Comparison of ENCODE assay signal across 8 cellular contexts in the genomic region with DNA sequence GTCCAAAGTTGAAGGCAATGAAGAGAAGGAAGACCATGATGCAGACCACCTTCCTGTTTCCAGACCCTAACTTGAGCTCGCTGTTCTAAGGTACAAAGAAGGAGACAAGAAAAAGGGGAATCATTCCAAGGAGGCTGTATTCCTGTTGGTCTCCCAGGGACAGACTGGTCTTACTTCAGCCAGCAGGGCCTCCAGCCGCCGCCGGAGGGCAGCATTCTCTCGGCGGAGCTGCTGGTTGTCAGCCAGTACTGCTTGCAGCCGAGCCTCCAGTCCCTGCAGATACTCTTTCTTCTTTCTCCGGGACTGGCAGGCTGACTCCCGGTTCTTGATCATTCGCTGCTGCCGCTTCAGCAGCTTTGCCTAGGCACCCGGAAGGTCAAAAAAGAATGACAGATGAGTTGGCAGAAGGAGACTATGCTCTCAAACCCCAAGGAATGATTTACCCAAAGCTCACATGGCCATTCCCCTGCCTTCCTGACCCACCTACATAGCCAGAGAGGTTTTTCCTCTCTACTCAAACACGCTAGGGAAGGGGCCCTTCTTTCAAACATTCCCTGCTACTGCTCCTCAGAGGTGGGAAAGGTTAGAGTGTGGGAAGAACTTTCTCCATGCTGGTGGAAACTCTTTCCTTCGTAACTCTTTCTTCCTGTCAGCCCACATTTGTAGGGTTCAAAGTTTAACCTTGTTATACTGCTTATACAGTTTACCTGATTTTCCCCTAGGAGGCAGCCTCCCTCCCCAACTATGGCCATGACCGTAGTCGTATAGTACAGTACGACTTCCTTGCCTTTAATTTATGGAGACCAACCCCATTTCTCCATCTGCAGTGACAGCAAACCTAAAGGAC. TPM values are rescaled to one million over a fixed set of nuclear protein-coding genes. Genes with fewer than 3 reads are reported as not detected.
DNase-seq lines count a peak whose midpoint lies in the region; ATAC-seq, FAIRE-seq and TF ChIP-seq lines count a peak whose summit lies in the region.

No MANE protein-coding gene starts in this region.

- DNase-seq in AG04449 (ENCODE audit: low read depth, low spot score) (no peak), H54 (ENCODE audit: insufficient read length, low spot score) (peak; percentile 71), NCI-H460 (ENCODE audit: extremely low read depth, low read depth) (peak; percentile 73), kidney glomerular epithelial cell (lab: John Stamatoyannopoulos, UW) (peak; percentile 49)
- DNase-seq in activated CD4-positive, alpha-beta T cell treated with anti-CD3 and anti-CD28 coated beads for 24 hours (ENCODE audit: low read depth in 2 of 2): peak; percentile 44 to 65
- DNase-seq in central memory CD4-positive, alpha-beta T cell: peak; percentile 46
- DNase-seq in stimulated activated CD4-positive, alpha-beta T cell treated with anti-CD3 and anti-CD28 coated beads, Interleukin-12 subunit alpha, Interleukin-12 subunit beta, amount 100 ng/mL, for 4 hours: peak; percentile 68

- no peak for ATAC-seq in GM18907 (IDR thresholded peaks at IDR 0.05; ENCODE audit: unreplicated experiment)

- POLR2A ChIA-PET in AG04449 (lab: Yijun Ruan, JAX): no interaction called here

- H3K4me3 ChIP-seq in AG04449 (ENCODE audit: low read depth, low read length): no peak overlapping the region

- peak; percentile 97 for TF ChIP-seq CTCF in AG04449 (IDR thresholded peaks at IDR 0.05; ENCODE audit: insufficient read depth, low read length, missing control alignments)

- TF ChIP-seq POLR2A in H54 (IDR thresholded peaks at IDR 0.05; ENCODE audit: low read depth, low read length): no peak

- FAIRE-seq in H54 (lab: Jason Lieb, UNC): peak; percentile 65

- CTCF ChIA-PET in AG04449 (lab: Yijun Ruan, JAX): interaction anchor here (0.7 to 5.9 kb wide), 39 partner anchors 8 to 280 kb away, joined by 3 to 111 read pairs (median 6); partner anchors contain the start of genes AGPAT1, ATF6B, EGFL8 and FKBPL

RNA-seq across cellular contexts. Expression of gene ATF6B, which starts 9.0 kb away (rescaled TPM):
- 20.7 and 26.2 TPM in 2 replicates for total RNA-seq in NCI-H460 (2014; rRNA removed; shearing (Covaris generic))
- polyA plus RNA-seq in NCI-H460 (2014; cell fraction: nucleus; rRNA removed): 68.3 and 79.3 TPM in 2 replicates

RNA-seq across cellular contexts. Expression of gene TNXB, which starts 9.9 kb away (rescaled TPM):
- total RNA-seq in NCI-H460 (2014; rRNA removed; shearing (Covaris generic)): 22.2 and 24.6 TPM in 2 replicates
- 24.1 and 26.5 TPM in 2 replicates for polyA plus RNA-seq in NCI-H460 (2014; cell fraction: nucleus; rRNA removed)

RNA-seq across cellular contexts. Expression of gene FKBPL, which starts 11.1 kb away (rescaled TPM):
- 4.9 and 5.7 TPM in 2 replicates for total RNA-seq in NCI-H460 (2014; rRNA removed; shearing (Covaris generic))
- 2.8 and 6.7 TPM in 2 replicates for polyA plus RNA-seq in NCI-H460 (2014; cell fraction: nucleus; rRNA removed)

RNA-seq across cellular contexts. Expression of gene PRRT1, which starts 32.7 kb away (rescaled TPM):
- 0.20 and 0.37 TPM in 2 replicates for total RNA-seq in NCI-H460 (2014; rRNA removed; shearing (Covaris generic))
- polyA plus RNA-seq in NCI-H460 (2014; cell fraction: nucleus; rRNA removed): 0.68 and 0.89 TPM in 2 replicates

RNA-seq across cellular contexts. Expression of gene PPT2, which starts 34.9 kb away (rescaled TPM):
- total RNA-seq in NCI-H460 (2014; rRNA removed; shearing (Covaris generic)): 25.2 and 29.5 TPM in 2 replicates
- polyA plus RNA-seq in NCI-H460 (2014; cell fraction: nucleus; rRNA removed): 30.0 and 51.4 TPM in 2 replicates
